7 cellular contexts compared by ENCODE assay signal in genomic region chr2:219598308-219599078, GRCh38. TPM values are rescaled to one million over a fixed set of nuclear protein-coding genes. Genes with fewer than 3 reads are reported as not detected.
DNase-seq lines count a peak whose midpoint lies in the region; ATAC-seq and TF ChIP-seq lines count a peak whose summit lies in the region.

No MANE protein-coding gene starts in this region.

- peak overlapping the region; percentile 63 for H3K4me3 ChIP-seq in NT2/D1 (ENCODE audit: insufficient read length, low read depth)
- H3K4me3 ChIP-seq in psoas muscle: peak overlapping the region; percentile 82

- in situ Hi-C loops in GM13977 (cut with MboI; ENCODE audit: low pct_unique_long_range_greater_than_20kb, low sequenced_read_pairs, unreplicated experiment): no loop called here

- peak overlapping the region; percentile 87 for H3K27ac ChIP-seq in epithelial cell of prostate
- H3K27ac ChIP-seq in psoas muscle: peak overlapping the region; percentile 94

- 21 to 24% (median 23%) methylated on average over 9 of the region's 9 CpGs for WGBS in psoas muscle, 3 donors

- H3K9me3 ChIP-seq in NT2/D1 (ENCODE audit: insufficient read depth, low read length): no peaks in the 10 kb centered on the region
- no peaks in the 10 kb centered on the region for H3K9me3 ChIP-seq in psoas muscle

- no peak for TF ChIP-seq CTCF in GM13977 (IDR thresholded peaks at IDR 0.05; ENCODE audit: extremely low read depth, insufficient read depth, missing control alignments)
- TF ChIP-seq CTCF in psoas muscle (IDR thresholded peaks at IDR 0.05): no peak

- peaks cover 20% of the 10 kb centered on the region for H3K36me3 ChIP-seq in NT2/D1 (ENCODE audit: insufficient read depth, insufficient read length, low read length)
- H3K36me3 ChIP-seq in psoas muscle (ENCODE audit: insufficient read depth in 1 of 2, low read depth in 1 of 2): peaks cover 0 to 23% of the 10 kb centered on the region in 2 donors

- peaks cover 6% of the 10 kb centered on the region for H3K4me1 ChIP-seq in NT2/D1 (ENCODE audit: insufficient read depth, insufficient read length)
- no peaks in the 10 kb centered on the region for H3K4me1 ChIP-seq in psoas muscle

- peak; percentile 3 for DNase-seq in GM13977 (ENCODE audit: low spot score)
- no peak for DNase-seq in NT2/D1 (ENCODE audit: low read depth, low spot score)
- no peak for DNase-seq in epithelial cell of prostate (ENCODE audit: low read depth, low spot score)
- no peak for DNase-seq in psoas muscle
- DNase-seq in A172 (ENCODE audit: low spot score): no peak
- no peak for DNase-seq in SHP77 treated with DMSO at 0.1 percent for 48 hours (lab: John Stamatoyannopoulos, UW)
- DNase-seq in activated CD4-positive, alpha-beta T cell treated with anti-CD3 and anti-CD28 coated beads for 48 hours: no peak

- H3K27me3 ChIP-seq in NT2/D1 (ENCODE audit: insufficient read depth, insufficient read length) (no peaks in the 10 kb centered on the region), psoas muscle (ENCODE audit: insufficient read depth in 3 of 3, low read length in 2 of 3) (no peaks in the 10 kb centered on the region)

- intact Hi-C loops in psoas muscle (cut with DNase I): no loop called here

- no peak for ATAC-seq in psoas muscle

- peak overlapping the region; percentile 89 for H3K9ac ChIP-seq in NT2/D1 (ENCODE audit: insufficient read length, low read depth)

RNA-seq across cellular contexts. Expression of gene STK11IP, which starts 0.8 kb away (rescaled TPM):
- total RNA-seq in psoas muscle: 10 to 100 TPM in 2 of 4 donors, 1 to 10 TPM in 2; 5.5 to 12.8 (median 10.3) TPM
- 10 to 100 TPM in 1 of 3 donors, 1 to 10 TPM in 2; 6.5 to 13.3 (median 8.6) TPM for polyA plus RNA-seq in psoas muscle
- total RNA-seq in A172 (2014; rRNA removed; shearing (Covaris generic)): 15.3 and 15.4 TPM in 2 replicates

RNA-seq across cellular contexts. Expression of gene INHA, which starts 26.4 kb away (rescaled TPM):
- under 1 TPM in 2 of 4 donors, not detected in 2; 0.23 to 0.36 TPM for total RNA-seq in psoas muscle
- polyA plus RNA-seq in psoas muscle: 1 to 10 TPM in 1 of 3 donors, under 1 TPM in 2; 0.10 to 1.2 (median 0.18) TPM
- total RNA-seq in A172 (2014; rRNA removed; shearing (Covaris generic)): 0.86 TPM in 1 of 2 replicates, not detected in the other

RNA-seq across cellular contexts. Expression of gene OBSL1, which starts 27.2 kb away (rescaled TPM):
- 100 to 1,000 TPM in 1 of 4 donors, 10 to 100 TPM in 3; 38.7 to 134 (median 68.0) TPM for total RNA-seq in psoas muscle
- polyA plus RNA-seq in psoas muscle: 10 to 100 TPM; 10.3 to 35.9 (median 22.1) TPM
- 119 and 130 TPM in 2 replicates for total RNA-seq in A172 (2014; rRNA removed; shearing (Covaris generic))

RNA-seq across cellular contexts. Expression of gene SLC4A3, which starts 28.9 kb away (rescaled TPM):
- total RNA-seq in psoas muscle: 1 to 10 TPM in 1 of 4 donors, under 1 TPM in 3; 0.50 to 1.4 (median 0.78) TPM
- under 1 TPM; 0.40 to 0.60 (median 0.48) TPM for polyA plus RNA-seq in psoas muscle
- 10.9 and 11.4 TPM in 2 replicates for total RNA-seq in A172 (2014; rRNA removed; shearing (Covaris generic))

RNA-seq across cellular contexts. Expression of gene TMEM198, which starts 54.7 kb away (rescaled TPM):
- 1 to 10 TPM in 3 of 4 donors, under 1 TPM in 1; 0.88 to 3.1 (median 2.0) TPM for total RNA-seq in psoas muscle
- polyA plus RNA-seq in psoas muscle: 1 to 10 TPM in 2 of 3 donors, under 1 TPM in 1; 0.61 to 3.7 (median 2.3) TPM
- total RNA-seq in A172 (2014; rRNA removed; shearing (Covaris generic)): 1.4 and 2.2 TPM in 2 replicates
